17 cellular contexts compared by ENCODE assay signal in the genomic region with DNA sequence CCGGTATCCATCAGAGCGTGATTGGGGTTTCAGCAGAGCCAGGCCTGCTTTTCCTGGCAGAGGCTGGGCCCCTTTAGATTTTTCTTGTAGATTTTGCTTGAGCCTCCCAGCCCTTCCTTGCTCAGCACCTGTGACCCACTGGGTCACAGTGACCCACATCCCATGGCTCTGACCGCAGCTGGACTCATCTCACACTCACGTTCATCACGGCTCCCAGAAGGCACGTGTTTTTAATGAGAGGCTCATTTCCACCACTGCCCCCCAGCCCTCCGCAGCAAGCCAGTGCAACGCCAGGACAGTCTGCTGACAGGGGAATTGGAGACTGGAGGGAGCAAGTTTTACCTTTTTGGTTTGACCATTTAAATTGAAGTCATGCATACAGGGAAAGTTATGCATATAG.
"Had no signal": no experiment of that assay in that cellular context is flagged by ENCODE, and none has a peak within 500 bp of the region (broad histone marks: within the 10 kb centered on the region; RNA-seq: fewer than 3 reads in every experiment).

No MANE protein-coding gene starts in this region.

- H3K27me3 ChIP-seq: body of pancreas, esophagus squamous epithelium, heart left ventricle, transverse colon had no signal

- H3K9me3 ChIP-seq: body of pancreas, esophagus squamous epithelium, lower lobe of right lung, transverse colon had no signal

- ATAC-seq: activated CD8-positive, alpha-beta T cell treated with anti-CD3 and anti-CD28 coated beads, Interleukin-2, amount 10 ng/mL, durations not matched to agents 7 days and 5 days; body of pancreas; stimulated activated naive CD8-positive, alpha-beta T cell treated with anti-CD3 and anti-CD28 coated beads, Interleukin-15, Interleukin-2, amounts not matched to agents 100 U/mL and 50 U/mL, for 24 hours had no signal

- H3K27ac ChIP-seq: body of pancreas, esophagus squamous epithelium, lower lobe of right lung, transverse colon had no signal

- H3K4me1 ChIP-seq: esophagus squamous epithelium, lower lobe of right lung had no signal

- H3K4me3 ChIP-seq: body of pancreas, esophagus squamous epithelium, heart left ventricle, lower lobe of right lung, transverse colon had no signal

- DNase-seq: activated CD4-positive, alpha-beta T cell treated with anti-CD3 and anti-CD28 coated beads, Interleukin-2, amount 10 ng/mL, durations not matched to agents 24 days and 14 days; activated CD4-positive, CD25-positive, alpha-beta regulatory T cell; activated CD8-positive, alpha-beta memory T cell treated with anti-CD3 and anti-CD28 coated beads, Interleukin-2, amount 50 U/mL, for 4 hours; activated CD8-positive, alpha-beta T cell treated with anti-CD3 and anti-CD28 coated beads, Interleukin-2, amount 10 ng/mL, durations not matched to agents 7 days and 5 days; activated gamma-delta T cell treated with Interleukin-2 at 50 U/mL for 16 hours; amygdala; body of pancreas; effector CD8-positive, alpha-beta T cell; esophagus squamous epithelium; foreskin melanocyte; heart left ventricle; lower lobe of right lung; stimulated activated CD4-positive, alpha-beta T cell treated with anti-CD3 and anti-CD28 coated beads, Interleukin-15, amount 100 ng/mL, for 24 hours; stimulated activated CD4-positive, alpha-beta T cell treated with anti-CD3 and anti-CD28 coated beads, Interleukin-4, amount 100 ng/mL, for 1 hour; stimulated activated naive CD8-positive, alpha-beta T cell treated with anti-CD3 and anti-CD28 coated beads, Interleukin-15, Interleukin-2, amounts not matched to agents 100 U/mL and 50 U/mL, for 24 hours; SW 1271; transverse colon had no signal

- H3K36me3 ChIP-seq: esophagus squamous epithelium, heart left ventricle, lower lobe of right lung, transverse colon had no signal
